In genomic region chr3:143302638-143303171, GRCh38 we compare ENCODE assay signal across 8 cellular contexts.
DNase-seq lines count a peak whose midpoint lies in the region; ATAC-seq and TF ChIP-seq lines count a peak whose summit lies in the region.

No MANE protein-coding gene starts in this region.

- no peak overlapping the region for H3K4me3 ChIP-seq in thyroid gland (replicated peaks in 1 of 3)
- H3K4me3 ChIP-seq in testis = no peak overlapping the region

- H3K36me3 ChIP-seq in thyroid gland (no peaks in the 10 kb centered on the region), testis (ENCODE audit: low read depth, missing control alignments) (no peaks in the 10 kb centered on the region)

- no peaks in the 10 kb centered on the region for H3K9me3 ChIP-seq in thyroid gland
- H3K9me3 ChIP-seq in testis = no peaks in the 10 kb centered on the region

- TF ChIP-seq CTCF in thyroid gland (IDR thresholded peaks at IDR 0.05) = no peak
- TF ChIP-seq CTCF in testis (IDR thresholded peaks at IDR 0.05) = no peak

- no peak overlapping the region for H3K27ac ChIP-seq in thyroid gland
- no peak overlapping the region for H3K27ac ChIP-seq in testis

- H3K27me3 ChIP-seq in thyroid gland (no peaks in the 10 kb centered on the region), testis (no peaks in the 10 kb centered on the region)

- intact Hi-C loops in thyroid gland (cut with DNase I) = no loop called here
- intact Hi-C loops in testis (cut with DNase I; ENCODE audit: low total_unique reads) = no loop called here

- H3K4me1 ChIP-seq in thyroid gland (peaks cover 0 to 13% of the 10 kb centered on the region in 2 donors), testis (peaks cover 5% of the 10 kb centered on the region)

- WGBS in thyroid gland, 2 donors = 43 to 46% methylated on average over 10 to 11 of the region's 11 CpGs
- WGBS in testis, 2 donors = 71 to 72% methylated on average over 10 of the region's 11 CpGs

- TF ChIP-seq POLR2A in thyroid gland (IDR thresholded peaks at IDR 0.05) (no peak), testis (IDR thresholded peaks at IDR 0.05) (no peak)

- no peak for ATAC-seq in HG03095 (IDR thresholded peaks at IDR 0.05; ENCODE audit: unreplicated experiment)

- DNase-seq in HS-5 (ENCODE audit: low read depth) = peak; percentile 89
- peak; percentile 48 for DNase-seq in brain pericyte (ENCODE audit: low read depth, low spot score)
- DNase-seq in iris pigment epithelial cell (ENCODE audit: low read depth) = peak; percentile 78
- DNase-seq in thyroid gland = peak; percentile 30 to 53
- no peak for DNase-seq in cerebellar cortex (ENCODE audit: low spot score)
- DNase-seq in NCI-H146 (lab: John Stamatoyannopoulos, UW) = no peak
- no peak for DNase-seq in testis

Comparison
In these comparisons a context has a peak if more than half of its experiments do, and no peak if none do; other contexts are left out.
1. DNase-seq: peak in HS-5 (single experiment), brain pericyte (single experiment), iris pigment epithelial cell (single experiment) and thyroid gland (2 of 2); none in cerebellar cortex (single experiment), NCI-H146 (single experiment) and testis (single experiment).